8 cellular contexts compared by ENCODE assay signal in genomic region chr1:209651148-209651547, GRCh38.
DNase-seq lines count a peak whose midpoint lies in the region; ATAC-seq lines count a peak whose summit lies in the region.

No MANE protein-coding gene starts in this region.

- peak; percentile 43 for ATAC-seq in HG02623 (IDR thresholded peaks at IDR 0.05; ENCODE audit: unreplicated experiment)

- peak; percentile 90 for DNase-seq in EH (ENCODE audit: low read depth)
- DNase-seq in OCI-M1 (lab: John Stamatoyannopoulos, UW): peak; percentile 74
- DNase-seq in activated effector memory CD4-positive, alpha-beta T cell treated with Interleukin-2 at 50 U/mL for 16 hours: peak; percentile 61
- peak; percentile 45 for DNase-seq in iPS-NIHi7 (ENCODE audit: extremely low spot score)
- DNase-seq in stimulated activated CD8-positive, alpha-beta memory T cell treated with anti-CD3 and anti-CD28 coated beads, Interleukin-15, amount 100 ng/mL, for 48 hours (ENCODE audit: low read depth in 2 of 2): peak; percentile 70 to 71
- no peak for DNase-seq in NCI-H187 treated with DMSO at 0.1 percent for 48 hours (lab: John Stamatoyannopoulos, UW)
- DNase-seq in NCI-H1092 treated with DMSO at 0.1 percent for 48 hours (lab: John Stamatoyannopoulos, UW): no peak

Comparison
In these comparisons a context has a peak if more than half of its experiments do, and no peak if none do; other contexts are left out.
1. DNase-seq: peak in EH (single experiment), OCI-M1 (single experiment), activated effector memory CD4-positive, alpha-beta T cell treated with Interleukin-2 at 50 U/mL for 16 hours (single experiment), iPS-NIHi7 (single experiment) and stimulated activated CD8-positive, alpha-beta memory T cell treated with anti-CD3 and anti-CD28 coated beads, Interleukin-15, amount 100 ng/mL, for 48 hours (2 of 2); none in NCI-H187 treated with DMSO at 0.1 percent for 48 hours (single experiment) and NCI-H1092 treated with DMSO at 0.1 percent for 48 hours (single experiment).